1 cellular context compared by ENCODE assay signal in genomic region chr15:54803139-54803808, GRCh38.
TF ChIP-seq lines count a peak whose summit lies in the region.

No MANE protein-coding gene starts in this region.

TF ChIP-seq in GM23338, 12 proteins besides CTCF, POLR2A, EP300 and RAD21 (continued from another document):
- TF ChIP-seq, protein P1, sequence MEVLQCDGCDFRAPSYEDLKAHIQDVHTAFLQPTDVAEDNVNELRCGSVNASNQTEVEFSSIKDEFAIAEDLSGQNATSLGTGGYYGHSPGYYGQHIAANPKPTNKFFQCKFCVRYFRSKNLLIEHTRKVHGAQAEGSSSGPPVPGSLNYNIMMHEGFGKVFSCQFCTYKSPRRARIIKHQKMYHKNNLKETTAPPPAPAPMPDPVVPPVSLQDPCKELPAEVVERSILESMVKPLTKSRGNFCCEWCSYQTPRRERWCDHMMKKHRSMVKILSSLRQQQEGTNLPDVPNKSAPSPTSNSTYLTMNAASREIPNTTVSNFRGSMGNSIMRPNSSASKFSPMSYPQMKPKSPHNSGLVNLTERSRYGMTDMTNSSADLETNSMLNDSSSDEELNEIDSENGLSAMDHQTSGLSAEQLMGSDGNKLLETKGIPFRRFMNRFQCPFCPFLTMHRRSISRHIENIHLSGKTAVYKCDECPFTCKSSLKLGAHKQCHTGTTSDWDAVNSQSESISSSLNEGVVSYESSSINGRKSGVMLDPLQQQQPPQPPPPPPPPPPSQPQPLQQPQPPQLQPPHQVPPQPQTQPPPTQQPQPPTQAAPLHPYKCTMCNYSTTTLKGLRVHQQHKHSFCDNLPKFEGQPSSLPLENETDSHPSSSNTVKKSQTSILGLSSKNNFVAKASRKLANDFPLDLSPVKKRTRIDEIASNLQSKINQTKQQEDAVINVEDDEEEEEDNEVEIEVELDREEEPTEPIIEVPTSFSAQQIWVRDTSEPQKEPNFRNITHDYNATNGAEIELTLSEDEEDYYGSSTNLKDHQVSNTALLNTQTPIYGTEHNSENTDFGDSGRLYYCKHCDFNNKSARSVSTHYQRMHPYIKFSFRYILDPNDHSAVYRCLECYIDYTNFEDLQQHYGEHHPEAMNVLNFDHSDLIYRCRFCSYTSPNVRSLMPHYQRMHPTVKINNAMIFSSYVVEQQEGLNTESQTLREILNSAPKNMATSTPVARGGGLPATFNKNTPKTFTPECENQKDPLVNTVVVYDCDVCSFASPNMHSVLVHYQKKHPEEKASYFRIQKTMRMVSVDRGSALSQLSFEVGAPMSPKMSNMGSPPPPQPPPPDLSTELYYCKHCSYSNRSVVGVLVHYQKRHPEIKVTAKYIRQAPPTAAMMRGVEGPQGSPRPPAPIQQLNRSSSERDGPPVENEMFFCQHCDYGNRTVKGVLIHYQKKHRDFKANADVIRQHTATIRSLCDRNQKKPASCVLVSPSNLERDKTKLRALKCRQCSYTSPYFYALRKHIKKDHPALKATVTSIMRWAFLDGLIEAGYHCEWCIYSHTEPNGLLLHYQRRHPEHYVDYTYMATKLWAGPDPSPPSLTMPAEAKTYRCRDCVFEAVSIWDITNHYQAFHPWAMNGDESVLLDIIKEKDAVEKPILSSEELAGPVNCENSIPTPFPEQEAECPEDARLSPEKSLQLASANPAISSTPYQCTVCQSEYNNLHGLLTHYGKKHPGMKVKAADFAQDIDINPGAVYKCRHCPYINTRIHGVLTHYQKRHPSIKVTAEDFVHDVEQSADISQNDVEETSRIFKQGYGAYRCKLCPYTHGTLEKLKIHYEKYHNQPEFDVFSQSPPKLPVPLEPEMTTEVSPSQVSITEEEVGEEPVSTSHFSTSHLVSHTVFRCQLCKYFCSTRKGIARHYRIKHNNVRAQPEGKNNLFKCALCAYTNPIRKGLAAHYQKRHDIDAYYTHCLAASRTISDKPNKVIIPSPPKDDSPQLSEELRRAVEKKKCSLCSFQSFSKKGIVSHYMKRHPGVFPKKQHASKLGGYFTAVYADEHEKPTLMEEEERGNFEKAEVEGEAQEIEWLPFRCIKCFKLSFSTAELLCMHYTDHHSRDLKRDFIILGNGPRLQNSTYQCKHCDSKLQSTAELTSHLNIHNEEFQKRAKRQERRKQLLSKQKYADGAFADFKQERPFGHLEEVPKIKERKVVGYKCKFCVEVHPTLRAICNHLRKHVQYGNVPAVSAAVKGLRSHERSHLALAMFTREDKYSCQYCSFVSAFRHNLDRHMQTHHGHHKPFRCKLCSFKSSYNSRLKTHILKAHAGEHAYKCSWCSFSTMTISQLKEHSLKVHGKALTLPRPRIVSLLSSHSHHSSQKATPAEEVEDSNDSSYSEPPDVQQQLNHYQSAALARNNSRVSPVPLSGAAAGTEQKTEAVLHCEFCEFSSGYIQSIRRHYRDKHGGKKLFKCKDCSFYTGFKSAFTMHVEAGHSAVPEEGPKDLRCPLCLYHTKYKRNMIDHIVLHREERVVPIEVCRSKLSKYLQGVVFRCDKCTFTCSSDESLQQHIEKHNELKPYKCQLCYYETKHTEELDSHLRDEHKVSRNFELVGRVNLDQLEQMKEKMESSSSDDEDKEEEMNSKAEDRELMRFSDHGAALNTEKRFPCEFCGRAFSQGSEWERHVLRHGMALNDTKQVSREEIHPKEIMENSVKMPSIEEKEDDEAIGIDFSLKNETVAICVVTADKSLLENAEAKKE (CRISPR knock-in tag; IDR thresholded peaks at IDR 0.05) = no peak
- TF ChIP-seq ZNF114 (CRISPR knock-in tag; IDR thresholded peaks at IDR 0.05) = no peak
- no peak for TF ChIP-seq NANOG (IDR thresholded peaks at IDR 0.05; ENCODE audit: borderline replicate concordance)
- no peak for TF ChIP-seq JUNB (IDR thresholded peaks at IDR 0.05; ENCODE audit: unreplicated experiment)
- no peak for TF ChIP-seq STAT1 (IDR thresholded peaks at IDR 0.05; ENCODE audit: unreplicated experiment)
